In genomic region chr10:62690703-62691102, GRCh38 we compare ENCODE assay signal across 16 cellular contexts.
DNase-seq lines count a peak whose midpoint lies in the region; ATAC-seq, FAIRE-seq and TF ChIP-seq lines count a peak whose summit lies in the region.
"Had no signal": no experiment of that assay in that cellular context is flagged by ENCODE, and none has a peak within 500 bp of the region (broad histone marks: within the 10 kb centered on the region; RNA-seq: fewer than 3 reads in every experiment).

No MANE protein-coding gene starts in this region.

- no peaks in the 10 kb centered on the region for H4K20me1 ChIP-seq in KMS-11 (ENCODE audit: insufficient read depth)

- H3K9ac ChIP-seq in KMS-11 (no peak overlapping the region), kidney (ENCODE audit: low read length in 2 of 2) (no peak overlapping the region)

- H3K9me3 ChIP-seq in kidney (ENCODE audit: control insufficient read depth in 1 of 2, low read length in 2 of 2): peaks cover 0 to 3% of the 10 kb centered on the region in 2 donors
- H3K9me3 ChIP-seq: A549 had no signal

- no peak overlapping the region for H3K4me3 ChIP-seq in KMS-11 (IDR thresholded peaks at IDR 0.05; ENCODE audit: insufficient read depth, low read depth, low read length)
- H3K4me3 ChIP-seq in kidney (ENCODE audit: low read length in 2 of 2): no peak overlapping the region
- H3K4me3 ChIP-seq: A549, heart left ventricle had no signal

- DNase-seq in NCI-H82 (lab: John Stamatoyannopoulos, UW): peak; percentile 0
- DNase-seq in NCI-H82 treated with DMSO at 0.1 percent for 48 hours (lab: John Stamatoyannopoulos, UW; ENCODE audit: unreplicated experiment): no peak
- peak; percentile 59 for DNase-seq in central memory CD4-positive, alpha-beta T cell
- DNase-seq in progenitor cell of endocrine pancreas (ENCODE audit: low spot score, unreplicated experiment): no peak
- DNase-seq in amniotic stem cell (lab: John Stamatoyannopoulos, UW): no peak
- DNase-seq in kidney: no peak
- DNase-seq: aorta; heart left ventricle; mammary epithelial cell; NCI-H524 treated with DMSO at 0.1 percent for 48 hours; posterior cingulate gyrus; stimulated activated CD4-positive, alpha-beta T cell treated with anti-CD3 and anti-CD28 coated beads, Interleukin-4, amount 100 ng/mL, for 1 hour had no signal

- no peaks in the 10 kb centered on the region for H3K4me1 Mint-ChIP-seq in progenitor cell of endocrine pancreas (ENCODE audit: low read depth)

- H3K4me1 ChIP-seq in KMS-11 (ENCODE audit: low read depth, poor library complexity, severe bottlenecking) (peaks cover 9% of the 10 kb centered on the region), kidney (ENCODE audit: control insufficient read depth in 1 of 2, insufficient read depth in 1 of 2, low read depth in 1 of 2, low read length in 2 of 2) (no peaks in the 10 kb centered on the region)
- H3K4me1 ChIP-seq: A549 had no signal

- H3K27me3 Mint-ChIP-seq in progenitor cell of endocrine pancreas: no peaks in the 10 kb centered on the region

- H3K36me3 ChIP-seq in KMS-11 (ENCODE audit: insufficient read depth) (no peaks in the 10 kb centered on the region), kidney (ENCODE audit: control insufficient read depth in 1 of 2, insufficient read depth in 2 of 2, low read length in 2 of 2) (no peaks in the 10 kb centered on the region)
- H3K36me3 ChIP-seq: heart left ventricle had no signal

- H3K79me2 ChIP-seq in KMS-11 (ENCODE audit: insufficient read depth, low read depth): no peaks in the 10 kb centered on the region

- no peaks in the 10 kb centered on the region for H3K9me3 Mint-ChIP-seq in progenitor cell of endocrine pancreas (ENCODE audit: low read depth)

- no peaks in the 10 kb centered on the region for H3K27me3 ChIP-seq in KMS-11 (ENCODE audit: insufficient read depth, low read depth)
- H3K27me3 ChIP-seq: heart left ventricle had no signal

- no peak overlapping the region for H2AFZ ChIP-seq in KMS-11 (ENCODE audit: low read depth)

- no peaks in the 10 kb centered on the region for H3K36me3 Mint-ChIP-seq in progenitor cell of endocrine pancreas (ENCODE audit: insufficient read depth)

- intact Hi-C loops in kidney (cut with DNase I): no loop called here

- no peak for FAIRE-seq in kidney (lab: Jason Lieb, UNC)
- FAIRE-seq: A549 had no signal

- H3K27ac Mint-ChIP-seq in progenitor cell of endocrine pancreas: no peak overlapping the region

- no peak overlapping the region for H3K4me3 Mint-ChIP-seq in progenitor cell of endocrine pancreas (ENCODE audit: low read depth)
- H3K4me3 Mint-ChIP-seq: T-helper 1 cell treated with Interleukin-12 subunit alpha and Interleukin-12 subunit beta and Interleukin-4 antibody, amounts not matched to agents 30 μg/mL and 1 μg/mL, for 36 hours had no signal

- H3K27ac ChIP-seq in KMS-11 (no peak overlapping the region), kidney (ENCODE audit: low read depth in 2 of 2, low read length in 2 of 2) (no peak overlapping the region)
- H3K27ac ChIP-seq: A549 had no signal

- TF ChIP-seq CTCF in KMS-11 (conservative IDR thresholded peaks at IDR 0.05; ENCODE audit: low read depth, low read length): 0 out of 2 replicates have a peak, but pooled peaks have one; percentile 21
- TF ChIP-seq CTCF in progenitor cell of endocrine pancreas (IDR thresholded peaks at IDR 0.05; ENCODE audit: unreplicated experiment): peak; percentile 15
- TF ChIP-seq CTCF in kidney (IDR thresholded peaks at IDR 0.05; ENCODE audit: borderline replicate concordance, extremely low read depth, insufficient read depth): no peak

- ATAC-seq in HG02763 (IDR thresholded peaks at IDR 0.05; ENCODE audit: unreplicated experiment): no peak
- ATAC-seq: A549 had no signal

- peak overlapping the region; percentile 88 for H3K4me2 ChIP-seq in KMS-11
- H3K4me2 ChIP-seq: A549 had no signal

Comparison
In these comparisons a context has a peak if more than half of its experiments do, and no peak if none do; other contexts are left out.
1. DNase-seq: peak in NCI-H82 (single experiment) and central memory CD4-positive, alpha-beta T cell (single experiment); none in NCI-H82 treated with DMSO at 0.1 percent for 48 hours (single experiment), progenitor cell of endocrine pancreas (single experiment), amniotic stem cell (single experiment) and kidney (single experiment).